ENCODE assay signal across 8 cellular contexts in genomic region chrX:132193872-132194574, GRCh38.
"Had no signal": no experiment of that assay in that cellular context is flagged by ENCODE, and none has a peak within 500 bp of the region (broad histone marks: within the 10 kb centered on the region; RNA-seq: fewer than 3 reads in every experiment).

No MANE protein-coding gene starts in this region.

- H3K4me1 Mint-ChIP-seq: IgD-negative memory B cell had no signal

- DNase-seq: IMR-90, KBM-7, KG1 had no signal

- H3K4me3 Mint-ChIP-seq: IgD-negative memory B cell had no signal

- H3K4me3 ChIP-seq: K562 had no signal

- FAIRE-seq: HepG2, HTR-8/SVneo, K562 had no signal

- ATAC-seq: HepG2, K562 had no signal

- H3K27ac ChIP-seq: HL-60 had no signal

- H3K27ac Mint-ChIP-seq: IgD-negative memory B cell had no signal

- H3K27me3 Mint-ChIP-seq: IgD-negative memory B cell had no signal
